Comparison of ENCODE assay signal across 8 cellular contexts in the genomic region with DNA sequence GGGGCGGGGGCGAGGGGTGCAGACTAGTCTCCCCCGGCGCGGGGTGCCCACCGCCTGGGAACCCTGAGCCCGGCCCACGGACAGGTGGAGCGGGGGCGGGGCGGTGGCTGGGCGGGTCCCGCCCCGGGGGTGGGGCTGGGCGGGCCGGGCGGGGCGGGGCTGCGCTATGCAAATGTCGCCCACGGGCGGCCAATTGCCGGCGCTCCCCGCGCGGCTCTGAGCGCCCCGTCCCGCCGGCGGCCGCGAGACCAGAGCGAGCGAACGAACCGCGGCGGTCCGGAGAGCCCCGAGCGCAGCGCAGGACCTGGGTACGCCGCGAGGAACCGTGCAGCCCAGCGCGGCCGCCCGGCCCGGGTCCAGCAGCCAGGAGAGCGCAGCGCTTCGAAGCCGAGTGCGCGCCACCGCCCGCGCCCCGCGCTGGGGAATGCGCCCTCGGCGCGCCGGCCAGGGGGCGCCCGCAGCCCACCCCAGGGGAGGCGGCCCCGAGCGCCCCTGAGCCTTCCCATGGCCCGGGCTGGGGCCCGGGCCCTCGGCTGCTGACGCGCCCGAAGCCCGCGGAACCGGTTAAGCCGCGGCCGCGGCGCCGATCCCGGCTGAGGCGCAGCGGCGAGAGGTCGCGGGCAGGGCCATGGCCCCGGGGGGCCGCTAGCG. TPM values are rescaled to one million over a fixed set of nuclear protein-coding genes. Genes with fewer than 3 reads are reported as not detected.
DNase-seq lines count a peak whose midpoint lies in the region; ATAC-seq, FAIRE-seq and TF ChIP-seq lines count a peak whose summit lies in the region.

A gene (plus strand): TSS at position 485 of the 651 bp plus-strand sequence. CDS start 4,299 bp downstream, outside the sequence.

- no peaks in the 10 kb centered on the region for H3K27me3 ChIP-seq in keratinocyte (ENCODE audit: control insufficient read depth, extremely low read depth, insufficient read depth, low read length)

- H3K4me2 ChIP-seq in keratinocyte (ENCODE audit: control insufficient read depth, extremely low read depth, insufficient read depth, low read depth, low read length) = peak within 1 kb of the TSS; percentile 99

- dilution Hi-C loops in keratinocyte (cut with MboI; ENCODE audit: extremely low pct_ligation_motif_present, low sequenced_read_pairs) = no loop called here

- ATAC-seq in GM19467 (IDR thresholded peaks at IDR 0.05; ENCODE audit: unreplicated experiment) = peak; percentile 67

- H3K9me3 ChIP-seq in keratinocyte (ENCODE audit: control insufficient read depth, low read depth, low read length) = no peaks in the 10 kb centered on the region

- no peaks in the 10 kb centered on the region for H4K20me1 ChIP-seq in keratinocyte (ENCODE audit: control insufficient read depth, extremely low read depth, insufficient read depth, low read length)

- peaks cover 6% of the 10 kb centered on the region for H3K9me1 ChIP-seq in keratinocyte (ENCODE audit: control insufficient read depth, extremely low read depth, insufficient read depth, low read length)

- H3K4me3 ChIP-seq in Jurkat, Clone E6-1 (ENCODE audit: low read length) = peak within 1 kb of the TSS; percentile 32
- H3K4me3 ChIP-seq in cardiac fibroblast (replicated peaks in 1 of 2; ENCODE audit: low read depth in 2 of 2, low read length in 2 of 2) (peak within 1 kb of the TSS; percentile 52 to 72), keratinocyte (ENCODE audit: control insufficient read depth in 2 of 3, extremely low read depth in 1 of 3, insufficient read depth in 2 of 3, low read depth in 1 of 3, low read length in 3 of 3) (peak within 1 kb of the TSS; percentile 85 to 91 (median 88))

- H3K4me1 ChIP-seq in keratinocyte (ENCODE audit: control insufficient read depth, extremely low read depth, insufficient read depth, low read length) = peaks cover 59% of the 10 kb centered on the region

- DNase-seq in COLO668 (lab: John Stamatoyannopoulos, UW; ENCODE audit: unreplicated experiment) = peak; percentile 81
- peak; percentile 15 for DNase-seq in Jurkat, Clone E6-1 (ENCODE audit: low read depth, low spot score)
- peak; percentile 44 to 75 for DNase-seq in cardiac fibroblast (ENCODE audit: low read depth in 2 of 2)
- DNase-seq in keratinocyte (ENCODE audit: low read depth, low spot score) = no peak
- peak; percentile 33 to 43 for DNase-seq in stimulated activated CD4-positive, alpha-beta T cell treated with anti-CD3 and anti-CD28 coated beads, Interleukin-1b, Interleukin-23, amount 100 ng/mL, for 1 hour (ENCODE audit: low read depth in 2 of 2)
- DNase-seq in occipital lobe (lab: John Stamatoyannopoulos, UW) = no peak

- no peak for FAIRE-seq in keratinocyte (lab: Jason Lieb, UNC)

- H3K27ac ChIP-seq in VCaP (peak within 1 kb of the TSS; percentile 91), keratinocyte (ENCODE audit: control insufficient read depth, insufficient read depth, low read length) (peak within 1 kb of the TSS; percentile 77)

- peak within 1 kb of the TSS; percentile 86 for H3K9ac ChIP-seq in keratinocyte (ENCODE audit: control insufficient read depth, extremely low read depth, insufficient read depth, low read length)

- TF ChIP-seq CTCF in VCaP (conservative IDR thresholded peaks at IDR 0.05) (0 out of 2 replicates have a peak, but pooled peaks have one; percentile 4), cardiac fibroblast (IDR thresholded peaks at IDR 0.05; ENCODE audit: low read depth, low read length) (no peak), keratinocyte (optimal IDR thresholded peaks at IDR 0.05 in 1 of 3, IDR thresholded peaks at IDR 0.05 in 1 of 3, conservative IDR thresholded peaks at IDR 0.05 in 1 of 3; ENCODE audit: extremely low read depth in 1 of 3, insufficient read depth in 2 of 3, low read length in 3 of 3) (no peak)

- H3K79me2 ChIP-seq in keratinocyte (ENCODE audit: control insufficient read depth, insufficient read depth, low read length) = peaks cover 50% of the 10 kb centered on the region

- H2AFZ ChIP-seq in keratinocyte (ENCODE audit: control insufficient read depth, low read length) = no peak within 1 kb of the TSS

- H3K36me3 ChIP-seq in keratinocyte (ENCODE audit: control insufficient read depth in 2 of 2, extremely low read depth in 1 of 2, insufficient read depth in 2 of 2, low read length in 2 of 2) = peaks cover 7 to 15% of the 10 kb centered on the region in 2 experiments

RNA-seq across cellular contexts. Expression of the gene that starts here (rescaled TPM):
- 3.8 TPM for polyA plus RNA-seq in Jurkat, Clone E6-1 (2012; ENCODE audit: insufficient read depth, insufficient read length)
- 72.8 to 115 TPM (median 102 TPM) in 3 replicates for polyA plus RNA-seq in keratinocyte
- polyA plus RNA-seq in keratinocyte (2011; ENCODE audit: low read depth) = 60.9 TPM
- polyA plus RNA-seq in keratinocyte (2011; cell fraction: cytosol; rRNA removed) = 49.7 and 82.2 TPM in 2 replicates
- 173 and 208 TPM in 2 replicates for polyA plus RNA-seq in keratinocyte (2011; cell fraction: nucleus; rRNA removed)
- 94.6 and 131 TPM in 2 replicates for polyA plus RNA-seq in keratinocyte (2012; ENCODE audit: low replicate concordance)
- 197 to 339 TPM (median 220 TPM) in 3 replicates for polyA minus RNA-seq in keratinocyte
- 180 TPM for polyA minus RNA-seq in keratinocyte (2011; cell fraction: cytosol; rRNA and poly(A)+ RNA removed)
- polyA minus RNA-seq in keratinocyte (2011; cell fraction: nucleus; rRNA and poly(A)+ RNA removed) = 209 and 249 TPM in 2 replicates
- total RNA-seq in occipital lobe = 5.8 TPM

Comparison
In these comparisons a context has a peak if more than half of its experiments do, and no peak if none do; other contexts are left out.
1. DNase-seq: peak in COLO668 (single experiment), Jurkat, Clone E6-1 (single experiment), cardiac fibroblast (2 of 2) and stimulated activated CD4-positive, alpha-beta T cell treated with anti-CD3 and anti-CD28 coated beads, Interleukin-1b, Interleukin-23, amount 100 ng/mL, for 1 hour (2 of 2); none in keratinocyte (single experiment) and occipital lobe (single experiment).
2. H3K4me3 ChIP-seq: peak in every context shown above with its lines; median percentile 88 in keratinocyte; 62 in cardiac fibroblast; 32 in Jurkat, Clone E6-1.